Comparison of ENCODE assay signal across 10 cellular contexts in genomic region chr3:66472313-66473134, GRCh38. TPM values are rescaled to one million over a fixed set of nuclear protein-coding genes. Genes with fewer than 3 reads are reported as not detected.
DNase-seq lines count a peak whose midpoint lies in the region; ATAC-seq and TF ChIP-seq lines count a peak whose summit lies in the region.
"Had no signal": no experiment of that assay in that cellular context is flagged by ENCODE, and none has a peak within 500 bp of the region (broad histone marks: within the 10 kb centered on the region; RNA-seq: fewer than 3 reads in every experiment).

No MANE protein-coding gene starts in this region.

- H3K4me1 ChIP-seq in hepatocyte (ENCODE audit: insufficient read depth) (peaks cover 30% of the 10 kb centered on the region), upper lobe of right lung (peaks cover 43% of the 10 kb centered on the region)

- peak overlapping the region; percentile 60 for H3K27ac Mint-ChIP-seq in Calu3 (ENCODE audit: unreplicated experiment)

- H3K9me3 ChIP-seq in hepatocyte (ENCODE audit: low read depth) (no peaks in the 10 kb centered on the region), upper lobe of right lung (no peaks in the 10 kb centered on the region)

- H3K4me3 ChIP-seq in hepatocyte (no peak overlapping the region), upper lobe of right lung (no peak overlapping the region)
- H3K4me3 ChIP-seq: K562 had no signal

- intact Hi-C loops in Calu3 (cut with micrococcal nuclease; ENCODE audit: unreplicated experiment) (no loop called here), upper lobe of right lung (cut with DNase I) (no loop called here)

- H3K4me2 ChIP-seq in hepatocyte: peak overlapping the region; percentile 20

- peaks cover 5% of the 10 kb centered on the region for H3K36me3 Mint-ChIP-seq in Calu3 (ENCODE audit: insufficient read depth, unreplicated experiment)
- H3K36me3 Mint-ChIP-seq: naive thymus-derived CD8-positive, alpha-beta T cell had no signal

- H3K4me3 Mint-ChIP-seq in Calu3 (ENCODE audit: low read depth, unreplicated experiment): peak overlapping the region; percentile 53

- CTCF ChIA-PET in Calu3 (lab: Charles Lee): interaction anchor here (0.7 kb wide), 1 partner anchor 516 kb away, joined by 4 read pairs; no protein-coding TSS in a partner anchor

- peaks cover 46% of the 10 kb centered on the region for H3K79me2 ChIP-seq in hepatocyte

- WGBS in hepatocyte (ENCODE audit: low lambda C conversion rate, missing lambda C conversion rate): 60% methylated on average over 12 of the region's 12 CpGs

- no peak for TF ChIP-seq CTCF in Calu3 (IDR thresholded peaks at IDR 0.05; ENCODE audit: unreplicated experiment)
- TF ChIP-seq CTCF in hepatocyte (IDR thresholded peaks at IDR 0.05; ENCODE audit: poor library complexity): no peak
- TF ChIP-seq CTCF in upper lobe of right lung (IDR thresholded peaks at IDR 0.05): no peak

- H3K27me3 ChIP-seq in hepatocyte (no peaks in the 10 kb centered on the region), upper lobe of right lung (no peaks in the 10 kb centered on the region)

- H3K27ac ChIP-seq in hepatocyte: peak overlapping the region; percentile 17
- no peak overlapping the region for H3K27ac ChIP-seq in upper lobe of right lung

- ATAC-seq in GM21367 (IDR thresholded peaks at IDR 0.05; ENCODE audit: unreplicated experiment) (peak; percentile 49), HG03521 (IDR thresholded peaks at IDR 0.05; ENCODE audit: unreplicated experiment) (peak; percentile 46), upper lobe of right lung (peak; percentile 24)
- ATAC-seq: K562 had no signal

- no peaks in the 10 kb centered on the region for H3K36me3 ChIP-seq in hepatocyte (replicated peaks; ENCODE audit: insufficient read depth, low read depth)
- H3K36me3 ChIP-seq in upper lobe of right lung: no peaks in the 10 kb centered on the region

- no peaks in the 10 kb centered on the region for H3K4me1 Mint-ChIP-seq in Calu3 (ENCODE audit: low read depth, unreplicated experiment)

- no peak for DNase-seq in Calu3
- DNase-seq in activated CD8-positive, alpha-beta memory T cell treated with anti-CD3 and anti-CD28 coated beads, Interleukin-2, amount 50 U/mL, for 48 hours: peak; percentile 68
- DNase-seq in hepatocyte (ENCODE audit: low spot score): peak; percentile 48
- DNase-seq in upper lobe of right lung: no peak
- DNase-seq in iPS-NIHi7 (ENCODE audit: extremely low spot score): no peak
- no peak for DNase-seq in NCI-H2107 treated with DMSO at 0.1 percent for 48 hours (lab: John Stamatoyannopoulos, UW; ENCODE audit: unreplicated experiment)
- DNase-seq: naive thymus-derived CD8-positive, alpha-beta T cell had no signal

- BruUV-seq in Calu3 (replicated peaks; lab: Mats Ljungman, UMichigan): no TSS peak

- no peaks in the 10 kb centered on the region for H3K27me3 Mint-ChIP-seq in Calu3 (ENCODE audit: unreplicated experiment)
- H3K27me3 Mint-ChIP-seq: naive thymus-derived CD8-positive, alpha-beta T cell had no signal

- no peaks in the 10 kb centered on the region for H3K9me2 ChIP-seq in hepatocyte (replicated peaks; ENCODE audit: insufficient read depth)

- no peaks in the 10 kb centered on the region for H3K9me3 Mint-ChIP-seq in Calu3 (ENCODE audit: low read depth, unreplicated experiment)
- H3K9me3 Mint-ChIP-seq: naive thymus-derived CD8-positive, alpha-beta T cell had no signal

- H2AFZ ChIP-seq in hepatocyte: no peak overlapping the region

- H4K20me1 ChIP-seq in hepatocyte (ENCODE audit: insufficient read depth, poor library complexity, severe bottlenecking): no peaks in the 10 kb centered on the region

RNA-seq across cellular contexts. Expression of gene LRIG1, which starts 28.3 kb away (rescaled TPM):
- total RNA-seq in Calu3 (2022) (10.0 and 14.7 TPM in 2 replicates), hepatocyte (12.5 and 13.3 TPM in 2 replicates), upper lobe of right lung (56.2 TPM)
- 8.2 and 8.7 TPM in 2 replicates for polyA plus RNA-seq in hepatocyte

Comparison
In these comparisons a context has a peak if more than half of its experiments do, and no peak if none do; other contexts are left out.
1. DNase-seq: peak in activated CD8-positive, alpha-beta memory T cell treated with anti-CD3 and anti-CD28 coated beads, Interleukin-2, amount 50 U/mL, for 48 hours (single experiment) and hepatocyte (single experiment); none in Calu3 (single experiment), upper lobe of right lung (single experiment), iPS-NIHi7 (single experiment) and NCI-H2107 treated with DMSO at 0.1 percent for 48 hours (single experiment).
2. Peak in every context shown above with its lines, with median percentiles within 50 percentile points of each other: ATAC-seq.